ENCODE assay signal across 10 cellular contexts in the genomic region with DNA sequence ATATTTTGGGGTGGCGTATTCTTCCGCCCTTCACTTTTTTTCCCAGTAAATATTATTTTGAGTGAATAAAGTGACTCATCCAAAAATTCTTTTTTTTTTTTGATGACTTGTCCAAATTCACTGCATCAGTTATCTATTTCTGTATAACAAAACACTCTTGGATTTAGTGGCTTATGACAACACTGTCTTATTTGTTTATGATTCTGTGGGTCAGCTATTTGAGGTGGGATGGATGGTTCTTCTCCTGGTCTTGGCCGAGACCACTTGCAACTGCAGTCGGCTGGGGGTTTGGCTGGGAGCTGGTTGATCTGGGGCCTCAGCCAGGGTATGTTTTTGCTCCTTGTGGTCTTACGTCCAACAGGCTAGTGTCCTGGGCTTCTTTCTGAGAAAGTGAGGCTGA. TPM values are rescaled to one million over a fixed set of nuclear protein-coding genes. Genes with fewer than 3 reads are reported as not detected.
DNase-seq lines count a peak whose midpoint lies in the region; ATAC-seq and TF ChIP-seq lines count a peak whose summit lies in the region.
"Had no signal": no experiment of that assay in that cellular context is flagged by ENCODE, and none has a peak within 500 bp of the region (broad histone marks: within the 10 kb centered on the region; RNA-seq: fewer than 3 reads in every experiment).

No MANE protein-coding gene starts in this region.

- H3K36me3 ChIP-seq in Panc1 (ENCODE audit: control insufficient read depth, insufficient read depth, low read length) (no peaks in the 10 kb centered on the region), esophagus (ENCODE audit: control insufficient read depth in 2 of 2, insufficient read depth in 2 of 2, low read length in 1 of 2) (no peaks in the 10 kb centered on the region), muscle layer of duodenum (ENCODE audit: control insufficient read depth in 1 of 2, insufficient read depth in 2 of 2, low read length in 2 of 2) (no peaks in the 10 kb centered on the region), thyroid gland (no peaks in the 10 kb centered on the region)

- POLR2A ChIA-PET in Panc1 (lab: Charles Lee), result interaction anchor here (0.6 kb wide), 1 partner anchor 244 kb away, joined by 6 read pairs; no protein-coding TSS in a partner anchor

- peak overlapping the region; percentile 87 for H3K27ac ChIP-seq in Panc1 (ENCODE audit: low read length)
- peak overlapping the region; percentile 19 to 83 for H3K27ac ChIP-seq in esophagus (ENCODE audit: low read depth in 2 of 2, low read length in 1 of 2)
- H3K27ac ChIP-seq in muscle layer of duodenum (ENCODE audit: low read length), result peak overlapping the region; percentile 60
- peak overlapping the region; percentile 86 to 99 (median 99) for H3K27ac ChIP-seq in thyroid gland

- TF ChIP-seq POLR2A in thyroid gland (IDR thresholded peaks at IDR 0.05), result no peak

- CTCF ChIA-PET in Panc1 (lab: Charles Lee), result no interaction called here

- TF ChIP-seq CTCF in Panc1 (IDR thresholded peaks at IDR 0.05), result no peak
- TF ChIP-seq CTCF in thyroid gland (IDR thresholded peaks at IDR 0.05), result no peak

- ATAC-seq in Panc1 (no peak), HG03520 (IDR thresholded peaks at IDR 0.05; ENCODE audit: unreplicated experiment) (no peak)

- H3K4me1 ChIP-seq in Panc1 (ENCODE audit: control insufficient read depth, insufficient read depth, low read length) (peaks cover 62% of the 10 kb centered on the region), esophagus (ENCODE audit: control insufficient read depth in 2 of 2, insufficient read depth in 2 of 2, low read length in 1 of 2) (peaks cover 0 to 6% of the 10 kb centered on the region in 2 donors), muscle layer of duodenum (ENCODE audit: control insufficient read depth in 1 of 2, insufficient read depth in 2 of 2, low read length in 2 of 2) (peaks cover 28 to 39% of the 10 kb centered on the region in 2 donors), thyroid gland (peaks cover 43 to 71% of the 10 kb centered on the region in 2 donors)

- 68 to 81% methylated on average over 5 of the region's 5 CpGs for WGBS in esophagus, 2 donors
- 72 to 82% methylated on average over 5 of the region's 5 CpGs for WGBS in thyroid gland, 2 donors

- no TSS peak for BruUV-seq in Panc1 (replicated peaks; lab: Mats Ljungman, UMichigan)

- no peaks in the 10 kb centered on the region for H3K9me3 ChIP-seq in Panc1 (ENCODE audit: control insufficient read depth, insufficient read depth, low read depth, low read length)
- H3K9me3 ChIP-seq in esophagus (ENCODE audit: control insufficient read depth in 2 of 2, insufficient read depth in 1 of 2, low read depth in 1 of 2, low read length in 1 of 2), result no peaks in the 10 kb centered on the region
- H3K9me3 ChIP-seq in muscle layer of duodenum (ENCODE audit: control insufficient read depth in 1 of 2, low read length in 2 of 2), result no peaks in the 10 kb centered on the region
- H3K9me3 ChIP-seq in thyroid gland, result no peaks in the 10 kb centered on the region

- in situ Hi-C loops in Panc1 (cut with HindIII; ENCODE audit: low pct_unique_long_range_greater_than_20kb, low sequenced_read_pairs), result loop anchor here (10.0 kb wide), 1 partner anchor 55 kb away; no protein-coding TSS in a partner anchor

- H3K27me3 ChIP-seq in Panc1 (ENCODE audit: control insufficient read depth, insufficient read depth, low read length) (no peaks in the 10 kb centered on the region), esophagus (ENCODE audit: control insufficient read depth in 1 of 2, insufficient read depth in 2 of 2, low read length in 2 of 2) (no peaks in the 10 kb centered on the region), muscle layer of duodenum (ENCODE audit: low read depth, low read length) (no peaks in the 10 kb centered on the region), thyroid gland (no peaks in the 10 kb centered on the region)

- intact Hi-C loops in Panc1 (cut with micrococcal nuclease; ENCODE audit: unreplicated experiment) (no loop called here), thyroid gland (cut with DNase I) (no loop called here)

- DNase-seq in Panc1 (ENCODE audit: low read depth, low spot score) (no peak), thyroid gland (no peak), NCI-H524 (lab: John Stamatoyannopoulos, UW) (no peak), OCI-M2 (lab: John Stamatoyannopoulos, UW; ENCODE audit: unreplicated experiment) (no peak)
- DNase-seq in stimulated activated CD4-positive, alpha-beta T cell treated with anti-CD3 and anti-CD28 coated beads, Interleukin-15, amount 100 ng/mL, for 24 hours, result no peak
- DNase-seq: activated T-cell treated with anti-CD3 and anti-CD28 coated beads, Interleukin-2, amount 50 U/mL, for 24 hours; NCI-H1417 treated with DMSO at 0.1 percent for 48 hours had no signal

- H3K4me3 ChIP-seq in Panc1 (ENCODE audit: low read depth in 2 of 2, low read length in 2 of 2) (no peak overlapping the region), esophagus (ENCODE audit: low read depth in 1 of 2, low read length in 2 of 2) (no peak overlapping the region), muscle layer of duodenum (ENCODE audit: low read depth in 1 of 2, low read length in 2 of 2) (no peak overlapping the region), thyroid gland (replicated peaks in 1 of 3) (no peak overlapping the region)

RNA-seq across cellular contexts. Expression of a gene that starts 39.9 kb away (rescaled TPM):
- total RNA-seq in Panc1 (2021; ENCODE audit: unreplicated experiment) (137 TPM), thyroid gland (100 to 1,000 TPM; 158 to 193 (median 172) TPM)
- polyA plus RNA-seq in Panc1 (2012; ENCODE audit: insufficient read length), result 80.1 TPM
- 10 to 100 TPM; 42.3 to 57.9 TPM for polyA plus RNA-seq in esophagus
